ENCODE assay signal across 17 cellular contexts in the genomic region with DNA sequence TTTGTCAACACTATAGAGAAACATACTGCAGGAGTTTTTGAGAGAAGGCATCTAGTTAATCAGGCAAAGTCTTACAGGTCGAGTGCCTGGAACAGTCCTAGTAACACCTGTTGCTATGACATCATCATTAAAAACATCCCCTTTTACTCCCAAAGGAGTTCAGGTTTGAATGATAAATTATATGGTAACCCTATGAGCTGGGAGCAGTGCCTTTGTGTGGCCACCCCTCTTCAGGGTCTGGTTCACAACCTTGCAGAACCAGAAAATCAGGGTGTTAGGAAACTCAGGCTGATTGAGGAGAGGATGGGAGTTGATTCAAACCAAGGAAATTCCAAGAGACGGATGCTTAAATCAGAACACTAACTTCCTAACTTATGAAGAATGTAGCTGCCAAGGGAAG.
A peak's percentile ranks its signal among the peaks of the same experiment; 100 is the strongest.
DNase-seq lines count a peak whose midpoint lies in the region; FAIRE-seq and TF ChIP-seq lines count a peak whose summit lies in the region.
"Had no signal": no experiment of that assay in that cellular context is flagged by ENCODE, and none has a peak within 500 bp of the region (broad histone marks: within the 10 kb centered on the region; RNA-seq: fewer than 3 reads in every experiment).

No MANE protein-coding gene starts in this region.

- H3K4me3 Mint-ChIP-seq in type B pancreatic cell, result peak overlapping the region; percentile 3

- TF ChIP-seq CTCF in epithelial cell of esophagus (IDR thresholded peaks at IDR 0.05; ENCODE audit: insufficient read depth, low read depth, low read length, missing control alignments) (no peak), type B pancreatic cell (conservative IDR thresholded peaks at IDR 0.05) (no peak)

- H3K27ac Mint-ChIP-seq in type B pancreatic cell, result no peak overlapping the region

- H3K27me3 Mint-ChIP-seq in type B pancreatic cell, result no peaks in the 10 kb centered on the region

- FAIRE-seq in urothelium cell line (lab: Jason Lieb, UNC), result no peak
- FAIRE-seq: A549, G401.6 had no signal

- H3K9me3 Mint-ChIP-seq in type B pancreatic cell, result peaks cover 7% of the 10 kb centered on the region

- TF ChIP-seq RAD21 in Ishikawa (IDR thresholded peaks at IDR 0.05; ENCODE audit: low read depth), result no peak

- H3K4me3 ChIP-seq in epithelial cell of esophagus (ENCODE audit: low read length), result no peak overlapping the region
- H3K4me3 ChIP-seq: A549, HAP-1 had no signal

- peaks cover 33% of the 10 kb centered on the region for H3K4me1 Mint-ChIP-seq in type B pancreatic cell (ENCODE audit: unreplicated experiment)

- TF ChIP-seq EP300 in Ishikawa (IDR thresholded peaks at IDR 0.05; ENCODE audit: borderline replicate concordance), result no peak

- DNase-seq in NCI-H510A treated with DMSO at 0.1 percent for 48 hours (lab: John Stamatoyannopoulos, UW) (peak; percentile 28), NCI-H510A (lab: John Stamatoyannopoulos, UW) (no peak), epithelial cell of esophagus (ENCODE audit: low read depth) (peak; percentile 64), type B pancreatic cell (ENCODE audit: extremely low spot score, unreplicated experiment) (no peak), NCI-H1092 treated with DMSO at 0.1 percent for 48 hours (lab: John Stamatoyannopoulos, UW) (no peak), dedifferentiated amniotic fluid mesenchymal stem cell (ENCODE audit: extremely low spot score) (no peak), urothelium cell line (ENCODE audit: low spot score) (no peak)
- DNase-seq: DMS79 treated with DMSO at 0.1 percent for 48 hours; NCI-H187; NCI-H2227 treated with DMSO at 0.1 percent for 48 hours; NCI-H526; NK-92 treated with Interleukin-12 subunit alpha and Interleukin-12 subunit beta, amount 100 ng/mL, for 24 hours; OCI-M1 had no signal

- H3K36me3 Mint-ChIP-seq in type B pancreatic cell, result no peaks in the 10 kb centered on the region

TF ChIP-seq in Ishikawa, 13 proteins besides CTCF, POLR2A, EP300 and RAD21:
- TF ChIP-seq CEBPB (IDR thresholded peaks at IDR 0.05) (peak; percentile 49; the same call in 1 of the 2 replicates), FOXM1 (IDR thresholded peaks at IDR 0.05; ENCODE audit: borderline replicate concordance, low read depth) (no peak), TCF12 (IDR thresholded peaks at IDR 0.05; ENCODE audit: low read depth) (no peak), EGR1 (IDR thresholded peaks at IDR 0.05) (no peak), NFIC (IDR thresholded peaks at IDR 0.05) (no peak), YY1 (IDR thresholded peaks at IDR 0.05; ENCODE audit: low read depth) (no peak)

Comparison
In these comparisons a context has a peak if more than half of its experiments do, and no peak if none do; other contexts are left out.
1. DNase-seq: peak in NCI-H510A treated with DMSO at 0.1 percent for 48 hours (single experiment) and epithelial cell of esophagus (single experiment); none in NCI-H510A (single experiment), type B pancreatic cell (single experiment), NCI-H1092 treated with DMSO at 0.1 percent for 48 hours (single experiment), dedifferentiated amniotic fluid mesenchymal stem cell (single experiment) and urothelium cell line (single experiment).